In the genomic region with DNA sequence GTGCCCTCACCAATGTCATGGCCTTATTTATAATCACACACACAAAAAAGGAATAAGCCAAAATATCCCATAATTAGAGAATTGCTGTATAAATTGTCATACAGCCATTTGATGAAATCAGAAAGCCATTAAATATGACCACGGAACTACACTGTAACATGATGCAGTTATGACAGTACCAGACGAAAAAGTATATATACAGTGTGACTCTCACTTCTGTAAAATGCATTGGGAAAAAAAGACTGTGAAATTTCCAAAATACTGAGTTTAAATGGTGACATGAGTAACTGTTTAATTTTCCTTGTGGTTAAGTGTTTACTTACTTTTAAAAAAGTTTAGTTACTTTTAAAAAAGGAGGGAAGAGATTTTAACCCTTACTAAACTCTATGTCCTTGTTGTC, we compare ENCODE assay signal across 2 cellular contexts.
TF ChIP-seq lines count a peak whose summit lies in the region.

No MANE protein-coding gene starts in this region.

TF ChIP-seq in HepG2, 621 proteins besides CTCF, POLR2A, EP300 and RAD21:
- TF ChIP-seq ZNF652 (CRISPR knock-in tag; IDR thresholded peaks at IDR 0.05; ENCODE audit: borderline replicate concordance, low read depth) (0 out of 2 replicates have a peak, but pooled peaks have one; percentile 34), RFX1 (IDR thresholded peaks at IDR 0.05) (no peak)

TF ChIP-seq in IMR-90, 13 proteins besides CTCF, POLR2A, EP300 and RAD21:
- TF ChIP-seq FOS (IDR thresholded peaks at IDR 0.05; ENCODE audit: low read depth, low read length): no peak
- TF ChIP-seq ELK1 (IDR thresholded peaks at IDR 0.05; ENCODE audit: borderline replicate concordance, low read depth, low read length): no peak
- TF ChIP-seq MXI1 (IDR thresholded peaks at IDR 0.05; ENCODE audit: borderline replicate concordance, low read depth, low read length): no peak
- no peak for TF ChIP-seq MAFK (IDR thresholded peaks at IDR 0.05; ENCODE audit: low read depth, low read length)
- TF ChIP-seq RFX5 (IDR thresholded peaks at IDR 0.05; ENCODE audit: low read depth, low read length): no peak
- TF ChIP-seq MAZ (IDR thresholded peaks at IDR 0.05; ENCODE audit: borderline replicate concordance, low read depth, low read length): no peak
- TF ChIP-seq RCOR1 (IDR thresholded peaks at IDR 0.05; ENCODE audit: insufficient replicate concordance, low read length): no peak
- TF ChIP-seq NFE2L2 (IDR thresholded peaks at IDR 0.05; ENCODE audit: low read depth, low read length): no peak
- TF ChIP-seq, protein P1, sequence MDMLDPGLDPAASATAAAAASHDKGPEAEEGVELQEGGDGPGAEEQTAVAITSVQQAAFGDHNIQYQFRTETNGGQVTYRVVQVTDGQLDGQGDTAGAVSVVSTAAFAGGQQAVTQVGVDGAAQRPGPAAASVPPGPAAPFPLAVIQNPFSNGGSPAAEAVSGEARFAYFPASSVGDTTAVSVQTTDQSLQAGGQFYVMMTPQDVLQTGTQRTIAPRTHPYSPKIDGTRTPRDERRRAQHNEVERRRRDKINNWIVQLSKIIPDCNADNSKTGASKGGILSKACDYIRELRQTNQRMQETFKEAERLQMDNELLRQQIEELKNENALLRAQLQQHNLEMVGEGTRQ (IDR thresholded peaks at IDR 0.05; ENCODE audit: low read depth, low read length): no peak
- TF ChIP-seq BHLHE40 (IDR thresholded peaks at IDR 0.05; ENCODE audit: low read depth, low read length): no peak
- no peak for TF ChIP-seq SMC3 (IDR thresholded peaks at IDR 0.05; ENCODE audit: low read depth, low read length)
- no peak for TF ChIP-seq CEBPB (IDR thresholded peaks at IDR 0.05; ENCODE audit: low read depth, low read length)
- TF ChIP-seq CHD1 (IDR thresholded peaks at IDR 0.05; ENCODE audit: low read depth, low read length): no peak
